ENCODE assay signal across 8 cellular contexts in the genomic region with DNA sequence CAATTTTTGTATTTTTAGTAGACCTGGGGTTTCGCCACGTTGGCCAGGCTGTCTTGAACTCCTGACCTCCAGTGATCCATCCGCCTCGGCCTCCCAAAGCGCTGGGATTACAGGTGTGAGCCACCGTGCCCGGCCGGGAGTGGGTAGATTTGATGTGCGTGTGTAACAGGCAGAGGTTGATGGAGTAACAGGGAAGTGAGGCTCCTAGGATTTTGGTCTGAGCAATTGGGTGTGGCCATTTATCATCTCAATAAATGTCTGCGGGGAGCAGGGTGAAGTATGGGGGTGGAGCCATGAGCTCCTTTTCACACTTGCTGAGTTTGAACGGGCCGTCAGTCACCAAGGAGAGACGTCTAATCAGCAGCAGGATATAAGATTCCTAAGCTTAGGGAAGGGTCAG. TPM values are rescaled to one million over a fixed set of nuclear protein-coding genes. Genes with fewer than 3 reads are reported as not detected.
DNase-seq lines count a peak whose midpoint lies in the region; ATAC-seq and TF ChIP-seq lines count a peak whose summit lies in the region.

No MANE protein-coding gene starts in this region.

- H4K8ac ChIP-seq in H9 (replicated peaks; ENCODE audit: insufficient read length, low read depth, low read length), result no peak overlapping the region

- intact Hi-C loops in activated CD8-positive, alpha-beta T cell treated with anti-CD3 and anti-CD28 coated beads for 36 hours (cut with micrococcal nuclease), result no loop called here

- no peak overlapping the region for H3K4ac ChIP-seq in H9 (ENCODE audit: low read depth, low read length)

- H3K36me3 Mint-ChIP-seq in H9 (ENCODE audit: insufficient read depth in 1 of 3, low read depth in 3 of 3), result peaks cover 20 to 28% (median 21%) of the 10 kb centered on the region in 3 experiments; a peak in 6 of 7 replicates
- peaks cover 28% of the 10 kb centered on the region for H3K36me3 Mint-ChIP-seq in activated CD8-positive, alpha-beta T cell treated with anti-CD3 and anti-CD28 coated beads for 36 hours (ENCODE audit: low read depth)

- H2AK5ac ChIP-seq in H9 (ENCODE audit: insufficient read length, low read length), result no peak overlapping the region

- H3K9me3 Mint-ChIP-seq in H9, result peaks cover 2 to 3% of the 10 kb centered on the region in 2 experiments; a peak in 3 of 5 replicates
- H3K9me3 Mint-ChIP-seq in activated CD8-positive, alpha-beta T cell treated with anti-CD3 and anti-CD28 coated beads for 36 hours, result no peaks in the 10 kb centered on the region

- H3K23me2 ChIP-seq in H9 (ENCODE audit: insufficient read length, low read depth, low read length, poor library complexity, severe bottlenecking), result peaks cover 7% of the 10 kb centered on the region

- no peak for ATAC-seq in activated CD8-positive, alpha-beta T cell treated with anti-CD3 and anti-CD28 coated beads for 36 hours
- no peak for ATAC-seq in HG02840 (IDR thresholded peaks at IDR 0.05; ENCODE audit: low FRiP score, unreplicated experiment)

- no peak for DNase-seq in H9
- no peak for DNase-seq in activated CD8-positive, alpha-beta T cell treated with anti-CD3 and anti-CD28 coated beads for 36 hours
- no peak for DNase-seq in stimulated activated CD4-positive, alpha-beta T cell treated with anti-CD3 and anti-CD28 coated beads, Interleukin-4, amount 100 ng/mL, for 4 hours
- DNase-seq in GM10266 (ENCODE audit: extremely low spot score), result no peak
- no peak for DNase-seq in SK-N-DZ (ENCODE audit: low spot score)

- peak overlapping the region; percentile 13 for H3K4me2 ChIP-seq in H9 (ENCODE audit: insufficient read depth, insufficient read length, low read length)

- no peak overlapping the region for H3K18ac ChIP-seq in H9 (ENCODE audit: insufficient read length, low read depth, low read length)

- POLR2A ChIA-PET in activated CD8-positive, alpha-beta T cell treated with anti-CD3 and anti-CD28 coated beads for 36 hours (lab: Charles Lee), result interaction anchor here (1.4 to 5.1 kb wide), 2 partner anchors 9 to 48 kb away, joined by 3 to 33 read pairs; no protein-coding TSS in a partner anchor

- H3K79me2 ChIP-seq in H9 (ENCODE audit: insufficient read depth, low read length), result peaks cover 4% of the 10 kb centered on the region; the same call in 1 of the 2 replicates

- peak overlapping the region; percentile 78; the same call in 1 of the 2 replicates for H3K4me3 ChIP-seq in iPS-18c (ENCODE audit: insufficient read depth, low read depth, low read length)

- H4K91ac ChIP-seq in H9 (ENCODE audit: insufficient read length, low read depth, low read length), result no peak overlapping the region

- H3K27ac Mint-ChIP-seq in H9, result peak overlapping the region in 1 of 3 experiments; percentile 62; a peak in 1 of 7 replicates
- H3K27ac Mint-ChIP-seq in activated CD8-positive, alpha-beta T cell treated with anti-CD3 and anti-CD28 coated beads for 36 hours, result peak overlapping the region; percentile 95

- H2AFZ ChIP-seq in H9 (ENCODE audit: low read length), result no peak overlapping the region

- H3K27me3 ChIP-seq in H9 (ENCODE audit: insufficient read depth, low read length), result no peaks in the 10 kb centered on the region

- no peaks in the 10 kb centered on the region; the same call in 1 of the 2 replicates for H3K27me3 Mint-ChIP-seq in H9 (ENCODE audit: low read depth)
- no peaks in the 10 kb centered on the region for H3K27me3 Mint-ChIP-seq in activated CD8-positive, alpha-beta T cell treated with anti-CD3 and anti-CD28 coated beads for 36 hours

- H3K27ac ChIP-seq in 22Rv1, result peak overlapping the region; percentile 83
- no peak overlapping the region for H3K27ac ChIP-seq in H9 (ENCODE audit: insufficient read length, low read depth, low read length)

- H3K14ac ChIP-seq in H9 (ENCODE audit: insufficient read depth, low read length), result no peak overlapping the region

- H3K4me1 Mint-ChIP-seq in H9, result peaks cover 27 to 41% of the 10 kb centered on the region in 2 experiments
- H3K4me1 Mint-ChIP-seq in activated CD8-positive, alpha-beta T cell treated with anti-CD3 and anti-CD28 coated beads for 36 hours (ENCODE audit: low read depth), result peaks cover 58% of the 10 kb centered on the region

- H3K56ac ChIP-seq in H9 (ENCODE audit: insufficient read length, low read depth, low read length), result no peak overlapping the region

- no CpG with 5 or more reads among the region's 13 CpGs for WGBS in H9 (ENCODE audit: extremely low coverage, insufficient read length, low lambda C conversion rate)

- no peak overlapping the region for H4K5ac ChIP-seq in H9 (ENCODE audit: insufficient read length, low read depth, low read length)

- H2BK5ac ChIP-seq in H9 (ENCODE audit: insufficient read length, low read length), result no peak overlapping the region

- CTCF ChIA-PET in activated CD8-positive, alpha-beta T cell treated with anti-CD3 and anti-CD28 coated beads for 36 hours (lab: Charles Lee), result interaction anchor here (0.5 to 1.0 kb wide), 2 partner anchors 27 to 48 kb away, joined by 3 read pairs; no protein-coding TSS in a partner anchor

- no peak overlapping the region for H2BK15ac ChIP-seq in H9 (ENCODE audit: low read depth, low read length)

- H3K9ac ChIP-seq in H9 (ENCODE audit: extremely low read depth, insufficient read length, low read length), result no peak overlapping the region

- H3K9me3 ChIP-seq in H9 (ENCODE audit: control insufficient read depth, low read depth, low read length) (no peaks in the 10 kb centered on the region), iPS-18c (ENCODE audit: control insufficient read depth, insufficient read depth, low read length) (no peaks in the 10 kb centered on the region)

- H4K20me1 ChIP-seq in H9 (ENCODE audit: control insufficient read depth, insufficient read depth, insufficient read length), result no peaks in the 10 kb centered on the region

- H2BK20ac ChIP-seq in H9 (ENCODE audit: low read depth, low read length, poor library complexity, severe bottlenecking), result no peak overlapping the region

- H3K79me1 ChIP-seq in H9 (ENCODE audit: insufficient read depth, low read depth, low read length, poor library complexity, severe bottlenecking), result peaks cover 6% of the 10 kb centered on the region

- no peak for TF ChIP-seq CTCF in 22Rv1 (IDR thresholded peaks at IDR 0.05)
- TF ChIP-seq CTCF in H9 (conservative IDR thresholded peaks at IDR 0.05), result no peak
- TF ChIP-seq CTCF in activated CD8-positive, alpha-beta T cell treated with anti-CD3 and anti-CD28 coated beads for 36 hours (IDR thresholded peaks at IDR 0.05), result no peak
- no peak for TF ChIP-seq CTCF in GM10266 (IDR thresholded peaks at IDR 0.05; ENCODE audit: control insufficient read depth, insufficient read depth, low read depth, missing control alignments)

- no peak overlapping the region for H3K23ac ChIP-seq in H9 (ENCODE audit: insufficient read length, low read depth, low read length)

- no peak overlapping the region for H3T11ph ChIP-seq in H9 (ENCODE audit: low read length)

- H3K4me1 ChIP-seq in H9 (ENCODE audit: insufficient read depth, low read length), result peaks cover 5% of the 10 kb centered on the region; the same call in 1 of the 2 replicates

- no peak overlapping the region for H2BK12ac ChIP-seq in H9 (ENCODE audit: insufficient read length, low read depth, low read length)

- H3K4me3 Mint-ChIP-seq in H9, result peak overlapping the region; percentile 94 to 95
- peak overlapping the region; percentile 93 for H3K4me3 Mint-ChIP-seq in activated CD8-positive, alpha-beta T cell treated with anti-CD3 and anti-CD28 coated beads for 36 hours

- H2BK120ac ChIP-seq in H9 (ENCODE audit: low read depth, low read length, poor library complexity, severe bottlenecking), result no peak overlapping the region

RNA-seq across cellular contexts. Expression of gene REXO4, which starts 1.2 kb away (rescaled TPM):
- total RNA-seq in H9 (2021), result 33.6 and 35.2 TPM in 2 replicates
- 10 to 100 TPM; 35.3 to 36.7 TPM for total RNA-seq in activated CD8-positive, alpha-beta T cell treated with anti-CD3 and anti-CD28 coated beads for 36 hours
- polyA plus RNA-seq in SK-N-DZ (2014; cell fraction: cytosol; rRNA removed), result 17.9 and 21.2 TPM in 2 replicates
- polyA plus RNA-seq in SK-N-DZ (2014; cell fraction: nucleus; rRNA removed), result 14.0 and 14.5 TPM in 2 replicates

RNA-seq across cellular contexts. Expression of gene ADAMTS13, which starts 3.2 kb away (rescaled TPM):
- 8.2 and 8.8 TPM in 2 replicates for total RNA-seq in H9 (2021)
- 1 to 10 TPM; 2.5 to 2.9 TPM for total RNA-seq in activated CD8-positive, alpha-beta T cell treated with anti-CD3 and anti-CD28 coated beads for 36 hours
- 1.1 and 2.9 TPM in 2 replicates for polyA plus RNA-seq in SK-N-DZ (2014; cell fraction: cytosol; rRNA removed)
- 18.7 and 20.6 TPM in 2 replicates for polyA plus RNA-seq in SK-N-DZ (2014; cell fraction: nucleus; rRNA removed)

RNA-seq across cellular contexts. Expression of gene CACFD1, which starts 40.8 kb away (rescaled TPM):
- total RNA-seq in H9 (2021), result 20.0 and 20.2 TPM in 2 replicates
- total RNA-seq in activated CD8-positive, alpha-beta T cell treated with anti-CD3 and anti-CD28 coated beads for 36 hours, result 1 to 10 TPM; 1.3 to 1.4 TPM
- polyA plus RNA-seq in SK-N-DZ (2014; cell fraction: cytosol; rRNA removed), result 18.9 and 19.6 TPM in 2 replicates
- 14.7 and 19.8 TPM in 2 replicates for polyA plus RNA-seq in SK-N-DZ (2014; cell fraction: nucleus; rRNA removed)

RNA-seq across cellular contexts. Expression of gene STKLD1, which starts 42.8 kb away (rescaled TPM):
- total RNA-seq in H9 (2021), result 0.57 TPM in 1 of 2 replicates, not detected in the other
- under 1 TPM; 0.45 to 0.52 TPM for total RNA-seq in activated CD8-positive, alpha-beta T cell treated with anti-CD3 and anti-CD28 coated beads for 36 hours
- 1.5 and 2.9 TPM in 2 replicates for polyA plus RNA-seq in SK-N-DZ (2014; cell fraction: cytosol; rRNA removed)
- polyA plus RNA-seq in SK-N-DZ (2014; cell fraction: nucleus; rRNA removed), result 1.6 and 1.9 TPM in 2 replicates

RNA-seq across cellular contexts. Expression of gene SURF4, which starts 43.1 kb away (rescaled TPM):
- 146 and 148 TPM in 2 replicates for total RNA-seq in H9 (2021)
- total RNA-seq in activated CD8-positive, alpha-beta T cell treated with anti-CD3 and anti-CD28 coated beads for 36 hours, result 100 to 1,000 TPM; 219 to 239 TPM
- polyA plus RNA-seq in SK-N-DZ (2014; cell fraction: cytosol; rRNA removed), result 126 and 137 TPM in 2 replicates
- 71.5 and 73.7 TPM in 2 replicates for polyA plus RNA-seq in SK-N-DZ (2014; cell fraction: nucleus; rRNA removed)
